11 cellular contexts compared by ENCODE assay signal in genomic region chr3:50170689-50171088, GRCh38. TPM values are rescaled to one million over a fixed set of nuclear protein-coding genes. Genes with fewer than 3 reads are reported as not detected.
DNase-seq lines count a peak whose midpoint lies in the region; ATAC-seq and TF ChIP-seq lines count a peak whose summit lies in the region.
"Had no signal": no experiment of that assay in that cellular context is flagged by ENCODE, and none has a peak within 500 bp of the region (broad histone marks: within the 10 kb centered on the region; RNA-seq: fewer than 3 reads in every experiment).

No MANE protein-coding gene starts in this region.

- no peak for TF ChIP-seq POLR2A in erythroblast (IDR thresholded peaks at IDR 0.05; ENCODE audit: low read length)

- peak; percentile 83 for DNase-seq in EH (ENCODE audit: low read depth)
- peak; percentile 27 for DNase-seq in T1000 (lab: John Stamatoyannopoulos, UW)
- peak; percentile 65 to 67 for DNase-seq in foreskin fibroblast
- DNase-seq in pulmonary artery endothelial cell (ENCODE audit: low read depth, low spot score), result peak; percentile 84
- DNase-seq in erythroblast (lab: John Stamatoyannopoulos, UW), result no peak
- DNase-seq in activated CD8-positive, alpha-beta memory T cell treated with anti-CD3 and anti-CD28 coated beads, Interleukin-2, amount 50 U/mL, for 4 hours, result no peak
- DNase-seq: DND-41, NCI-H2171 had no signal

- H3K4me3 ChIP-seq in foreskin fibroblast (ENCODE audit: low read depth in 1 of 2, low read length in 2 of 2), result no peak overlapping the region

- ATAC-seq in GM21723 (IDR thresholded peaks at IDR 0.05; ENCODE audit: unreplicated experiment), result no peak
- ATAC-seq in HG03025 (IDR thresholded peaks at IDR 0.05; ENCODE audit: low FRiP score, unreplicated experiment), result no peak

- TF ChIP-seq CTCF in foreskin fibroblast (IDR thresholded peaks at IDR 0.05; ENCODE audit: low read depth, low read length), result no peak

RNA-seq across cellular contexts. Expression of gene SEMA3F, which starts 15.6 kb away (rescaled TPM):
- 73.6 and 80.9 TPM in 2 replicates for total RNA-seq in pulmonary artery endothelial cell

RNA-seq across cellular contexts. Expression of gene GNAT1, which starts 20.7 kb away (rescaled TPM):
- total RNA-seq in pulmonary artery endothelial cell, result under 0.01 TPM in 1 of 2 replicates, not detected in the other
- total RNA-seq: urinary bladder had no signal

RNA-seq across cellular contexts. Expression of gene SLC38A3, which starts 34.4 kb away (rescaled TPM):
- total RNA-seq in pulmonary artery endothelial cell, result 0.07 TPM in 1 of 2 replicates, not detected in the other

Comparison
In these comparisons a context has a peak if more than half of its experiments do, and no peak if none do; other contexts are left out.
1. DNase-seq: peak in EH (single experiment), T1000 (single experiment), foreskin fibroblast (2 of 2) and pulmonary artery endothelial cell (single experiment); none in erythroblast (0 of 2) and activated CD8-positive, alpha-beta memory T cell treated with anti-CD3 and anti-CD28 coated beads, Interleukin-2, amount 50 U/mL, for 4 hours (single experiment).